Comparison of ENCODE assay signal across 14 cellular contexts in the genomic region with DNA sequence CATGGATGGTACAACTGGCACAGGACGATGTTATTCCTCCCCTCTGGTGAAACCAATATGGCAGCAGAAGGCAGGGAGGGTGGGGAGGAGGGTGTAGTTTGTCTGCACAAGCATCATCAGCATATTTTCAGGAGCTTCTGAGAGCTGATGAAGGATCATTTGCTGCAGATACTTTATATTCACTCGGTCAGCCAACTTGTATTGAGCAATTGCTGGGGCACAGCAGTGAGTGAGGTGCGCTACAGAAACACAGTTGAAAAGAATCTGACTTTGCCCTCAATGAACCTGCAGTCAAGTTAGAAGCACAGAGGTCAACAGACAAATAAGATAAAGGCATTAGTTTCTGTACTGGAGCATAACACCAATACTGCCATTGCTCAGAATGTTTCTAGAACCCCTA. TPM values are rescaled to one million over a fixed set of nuclear protein-coding genes. Genes with fewer than 3 reads are reported as not detected.
"Had no signal": no experiment of that assay in that cellular context is flagged by ENCODE, and none has a peak within 500 bp of the region (broad histone marks: within the 10 kb centered on the region; RNA-seq: fewer than 3 reads in every experiment).

No MANE protein-coding gene starts in this region.

- H3K4me3 ChIP-seq: hepatocyte, pancreas had no signal

- H3K27ac ChIP-seq: hepatocyte, pancreas had no signal

- H3K27me3 ChIP-seq: hepatocyte, pancreas had no signal

- H2AFZ ChIP-seq: hepatocyte had no signal

- FAIRE-seq: pancreas had no signal

- H3K4me2 ChIP-seq: hepatocyte had no signal

- H3K4me1 Mint-ChIP-seq: activated CD8-positive, alpha-beta memory T cell treated with anti-CD3 and anti-CD28 coated beads, Interleukin-2, amount 10 ng/mL, durations not matched to agents 7 days and 5 days; stimulated activated naive B cell treated with anti-CD40 and anti-IgM and Interleukin-4, amounts not matched to agents 10 μg/mL and 1 μg/mL and 100 μg/mL, for 72 hours had no signal

- H3K36me3 Mint-ChIP-seq: activated CD8-positive, alpha-beta memory T cell treated with anti-CD3 and anti-CD28 coated beads, Interleukin-2, amount 10 ng/mL, durations not matched to agents 7 days and 5 days; activated naive CD4-positive, alpha-beta T cell treated with anti-CD3 and anti-CD28 coated beads, Interleukin-2, amount 50 U/mL, for 72 hours; stimulated activated naive B cell treated with anti-CD40 and anti-IgM and Interleukin-4, amounts not matched to agents 10 μg/mL and 1 μg/mL and 100 μg/mL, for 72 hours had no signal

- H3K36me3 ChIP-seq: pancreas had no signal

- H3K79me2 ChIP-seq: hepatocyte had no signal

- H3K4me1 ChIP-seq: pancreas had no signal

- H3K4me3 Mint-ChIP-seq: activated CD8-positive, alpha-beta memory T cell treated with anti-CD3 and anti-CD28 coated beads, Interleukin-2, amount 10 ng/mL, durations not matched to agents 7 days and 5 days; activated T-cell treated with anti-CD3 and anti-CD28 coated beads, Interleukin-2, amount 50 U/mL, for 24 hours; stimulated activated naive B cell treated with anti-CD40 and anti-IgM and Interleukin-4, amounts not matched to agents 10 μg/mL and 1 μg/mL and 100 μg/mL, for 72 hours had no signal

- H3K9me3 ChIP-seq: pancreas had no signal

- ATAC-seq: activated CD8-positive, alpha-beta memory T cell treated with anti-CD3 and anti-CD28 coated beads, Interleukin-2, amount 10 ng/mL, durations not matched to agents 7 days and 5 days; activated naive CD4-positive, alpha-beta T cell treated with anti-CD3 and anti-CD28 coated beads, Interleukin-2, amount 50 U/mL, for 72 hours; stimulated activated naive B cell treated with anti-CD40 and anti-IgM and Interleukin-4, amounts not matched to agents 10 μg/mL and 1 μg/mL and 100 μg/mL, for 72 hours had no signal

- DNase-seq: activated CD4-positive, alpha-beta T cell treated with anti-CD3 and anti-CD28 coated beads, Interleukin-2, amount 50 U/mL, for 4 hours; activated CD4-positive, CD25-positive, alpha-beta regulatory T cell treated with anti-CD3 and anti-CD28 coated beads, Interleukin-2, amount 50 U/mL, for 72 hours; activated CD8-positive, alpha-beta memory T cell treated with anti-CD3 and anti-CD28 coated beads, Interleukin-2, amount 10 ng/mL, durations not matched to agents 7 days and 5 days; activated effector memory CD4-positive, alpha-beta T cell treated with anti-CD3 and anti-CD28 coated beads, Interleukin-2, amount 50 U/mL, for 16 hours; activated T-cell treated with anti-CD3 and anti-CD28 coated beads, Interleukin-2, amount 50 U/mL, for 24 hours; pancreas; retina; stimulated activated CD4-positive, alpha-beta T cell treated with anti-CD3 and anti-CD28 coated beads, Interleukin-2, amount 100 ng/mL, for 24 hours; stimulated activated naive B cell treated with anti-CD40 and anti-IgM and Interleukin-4, amounts not matched to agents 10 μg/mL and 1 μg/mL and 100 μg/mL, for 72 hours; trophoblast cell had no signal

- H3K27ac Mint-ChIP-seq: activated CD8-positive, alpha-beta memory T cell treated with anti-CD3 and anti-CD28 coated beads, Interleukin-2, amount 10 ng/mL, durations not matched to agents 7 days and 5 days; activated naive CD4-positive, alpha-beta T cell treated with anti-CD3 and anti-CD28 coated beads, Interleukin-2, amount 50 U/mL, for 72 hours; activated T-cell treated with anti-CD3 and anti-CD28 coated beads, Interleukin-2, amount 50 U/mL, for 24 hours; stimulated activated naive B cell treated with anti-CD40 and anti-IgM and Interleukin-4, amounts not matched to agents 10 μg/mL and 1 μg/mL and 100 μg/mL, for 72 hours had no signal

- H3K9me3 Mint-ChIP-seq: activated naive CD4-positive, alpha-beta T cell treated with anti-CD3 and anti-CD28 coated beads, Interleukin-2, amount 50 U/mL, for 72 hours; activated T-cell treated with anti-CD3 and anti-CD28 coated beads, Interleukin-2, amount 50 U/mL, for 24 hours had no signal

RNA-seq across cellular contexts. Expression of a gene that starts 13.1 kb away (rescaled TPM):
- total RNA-seq: activated CD8-positive, alpha-beta memory T cell treated with anti-CD3 and anti-CD28 coated beads, Interleukin-2, amount 10 ng/mL, durations not matched to agents 7 days and 5 days; activated naive CD4-positive, alpha-beta T cell treated with anti-CD3 and anti-CD28 coated beads, Interleukin-2, amount 50 U/mL, for 72 hours; liver had no signal
- polyA plus RNA-seq: neural cell had no signal
